ENCODE assay signal across 16 cellular contexts in genomic region chr3:7630925-7631324, GRCh38.
DNase-seq lines count a peak whose midpoint lies in the region; ATAC-seq, FAIRE-seq and TF ChIP-seq lines count a peak whose summit lies in the region.
"Had no signal": no experiment of that assay in that cellular context is flagged by ENCODE, and none has a peak within 500 bp of the region (broad histone marks: within the 10 kb centered on the region; RNA-seq: fewer than 3 reads in every experiment).

No MANE protein-coding gene starts in this region.

- H3K9me3 ChIP-seq in K562 (replicated peaks; ENCODE audit: control insufficient read depth, insufficient read depth, low read depth, low read length) (no peaks in the 10 kb centered on the region; the same call in 1 of the 2 replicates), sigmoid colon (no peaks in the 10 kb centered on the region), mammary epithelial cell (replicated peaks; ENCODE audit: insufficient read depth, low read length) (no peaks in the 10 kb centered on the region)
- H3K9me3 ChIP-seq: Peyer's patch, spleen had no signal

- H4K20me1 ChIP-seq in K562 (replicated peaks; ENCODE audit: control insufficient read depth, insufficient read depth, low read length) = no peaks in the 10 kb centered on the region
- no peaks in the 10 kb centered on the region for H4K20me1 ChIP-seq in mammary epithelial cell (ENCODE audit: insufficient read depth, low read length)

- TF ChIP-seq CTCF in K562 (IDR thresholded peaks at IDR 0.05 in 2 of 3, conservative IDR thresholded peaks at IDR 0.05 in 1 of 3; ENCODE audit: insufficient read depth in 2 of 3, low read depth in 1 of 3, low read length in 3 of 3) = no peak
- no peak for TF ChIP-seq CTCF in sigmoid colon (IDR thresholded peaks at IDR 0.05)
- no peak for TF ChIP-seq CTCF in mammary epithelial cell (conservative IDR thresholded peaks at IDR 0.05 in 1 of 2, IDR thresholded peaks at IDR 0.05 in 1 of 2; ENCODE audit: extremely low read depth in 1 of 2, insufficient read depth in 1 of 2, low read depth in 1 of 2, low read length in 2 of 2)

- intact Hi-C loops in K562 (cut with micrococcal nuclease) = no loop called here
- intact Hi-C loops in sigmoid colon (cut with DNase I) = no loop called here
- intact Hi-C loops in mammary epithelial cell (cut with micrococcal nuclease) = no loop called here

- POLR2A ChIA-PET in K562 (lab: Yijun Ruan, JAX) = no interaction called here

- ATAC-seq in K562 (no peak), HG03196 (IDR thresholded peaks at IDR 0.05; ENCODE audit: unreplicated experiment) (no peak), GM18907 (IDR thresholded peaks at IDR 0.05; ENCODE audit: unreplicated experiment) (no peak)

- no peaks in the 10 kb centered on the region for H3K9me1 ChIP-seq in K562 (ENCODE audit: control insufficient read depth, insufficient read depth, low read length)

- H3K27me3 ChIP-seq in K562 (ENCODE audit: control insufficient read depth in 2 of 2, insufficient read depth in 2 of 2, low read length in 2 of 2) (no peaks in the 10 kb centered on the region), sigmoid colon (no peaks in the 10 kb centered on the region), mammary epithelial cell (ENCODE audit: insufficient read depth, low read length) (no peaks in the 10 kb centered on the region)
- H3K27me3 ChIP-seq: Peyer's patch, spleen had no signal

- 3% methylated on average over 4 of the region's 4 CpGs for WGBS in K562 (ENCODE audit: insufficient coverage, low coverage, missing lambda C conversion rate)
- 44 to 57% methylated on average over 4 of the region's 4 CpGs for WGBS in sigmoid colon, 2 donors
- WGBS in mammary epithelial cell (ENCODE audit: low coverage, missing lambda C conversion rate) = 43% methylated on average over 3 of the region's 4 CpGs

- FAIRE-seq in K562 (lab: Jason Lieb, UNC) = no peak

- no peaks in the 10 kb centered on the region for H3K36me3 ChIP-seq in K562 (ENCODE audit: control insufficient read depth, insufficient read depth, low read length)
- no peaks in the 10 kb centered on the region for H3K36me3 ChIP-seq in sigmoid colon
- no peaks in the 10 kb centered on the region for H3K36me3 ChIP-seq in mammary epithelial cell (ENCODE audit: insufficient read depth, low read length)
- H3K36me3 ChIP-seq: Peyer's patch, spleen had no signal

- in situ Hi-C loops in K562 (cut with MboI) = no loop called here
- in situ Hi-C loops in mammary epithelial cell (cut with MboI; ENCODE audit: low sequenced_read_pairs in 2 of 2) = no loop called here

- DNase-seq in NCI-H146 (lab: John Stamatoyannopoulos, UW) (peak; percentile 34), K562 (ENCODE audit: extremely low read depth in 1 of 4, low spot score in 3 of 4) (peak in 1 of 4 experiments; percentile 16), islet precursor cell (peak; percentile 88), sigmoid colon (peak; percentile 67), T1000 (lab: John Stamatoyannopoulos, UW) (no peak), mammary epithelial cell (no peak)
- DNase-seq: activated CD4-positive, alpha-beta T cell treated with anti-CD3 and anti-CD28 coated beads for 4 hours; activated naive CD4-positive, alpha-beta T cell treated with anti-CD3 and anti-CD28 coated beads, Interleukin-2, amount 50 U/mL, for 16 hours; Calu3; NCI-H187 treated with DMSO at 0.1 percent for 48 hours; Peyer's patch; spleen had no signal

- H3K4me2 ChIP-seq in K562 (ENCODE audit: insufficient read depth, low read length) (no peak overlapping the region), mammary epithelial cell (ENCODE audit: insufficient read depth, low read depth, low read length) (no peak overlapping the region)

- TF ChIP-seq RAD21 in K562 (CRISPR knock-in tag; conservative IDR thresholded peaks at IDR 0.05 in 1 of 2, IDR thresholded peaks at IDR 0.05 in 1 of 2) = peak; percentile 11 to 18; a peak in 1 of 4 replicates

- TF ChIP-seq EP300 in K562 (IDR thresholded peaks at IDR 0.05; ENCODE audit: low read length) (no peak), sigmoid colon (IDR thresholded peaks at IDR 0.05) (no peak)

- dilution Hi-C loops in mammary epithelial cell (cut with HindIII; ENCODE audit: low sequenced_read_pairs) = no loop called here

- H3K27ac ChIP-seq in K562 (ENCODE audit: extremely low read depth, low read depth, low read length) = no peak overlapping the region
- H3K27ac ChIP-seq in sigmoid colon = no peak overlapping the region
- no peak overlapping the region for H3K27ac ChIP-seq in mammary epithelial cell (ENCODE audit: insufficient read depth, low read depth, low read length)
- H3K27ac ChIP-seq: epithelial cell of prostate, Peyer's patch, spleen had no signal

- CTCF ChIA-PET in K562 (lab: Yijun Ruan, JAX; ENCODE audit: low intra/inter-chr PET ratio) (no interaction called here), mammary epithelial cell (lab: Charles Lee; ENCODE audit: low non-redundant PET) (no interaction called here)

- no peak for TF ChIP-seq POLR2A in K562 (conservative IDR thresholded peaks at IDR 0.05)
- no peak for TF ChIP-seq POLR2A in sigmoid colon (IDR thresholded peaks at IDR 0.05)

- BruUV-seq in K562 (replicated peaks; lab: Mats Ljungman, UMichigan) = no TSS peak
- BruUV-seq in mammary epithelial cell (replicated peaks; lab: Mats Ljungman, UMichigan) = no TSS peak

- H2AFZ ChIP-seq in K562 (ENCODE audit: low read depth, low read length) = no peak overlapping the region
- H2AFZ ChIP-seq in mammary epithelial cell (ENCODE audit: low read depth, low read length) = no peak overlapping the region

- H3K4me3 ChIP-seq in K562 = no peak overlapping the region
- H3K4me3 ChIP-seq in sigmoid colon = no peak overlapping the region
- no peak overlapping the region for H3K4me3 ChIP-seq in mammary epithelial cell (replicated peaks in 1 of 3; ENCODE audit: insufficient read depth in 1 of 3, low read depth in 2 of 3, low read length in 3 of 3)
- H3K4me3 ChIP-seq: lung, Peyer's patch, spleen had no signal

- H3K9ac ChIP-seq in K562 (ENCODE audit: insufficient read depth in 1 of 2, low read depth in 2 of 2, low read length in 2 of 2) = no peak overlapping the region
- no peak overlapping the region for H3K9ac ChIP-seq in mammary epithelial cell (ENCODE audit: insufficient read depth, low read length)

- H3K4me1 ChIP-seq in K562 (replicated peaks in 1 of 2; ENCODE audit: control insufficient read depth in 2 of 2, insufficient read depth in 2 of 2, low read length in 2 of 2) = no peaks in the 10 kb centered on the region
- peaks cover 0 to 6% (median 2%) of the 10 kb centered on the region in 4 donors for H3K4me1 ChIP-seq in sigmoid colon
- no peaks in the 10 kb centered on the region for H3K4me1 ChIP-seq in mammary epithelial cell (ENCODE audit: insufficient read depth, low read length)
- H3K4me1 ChIP-seq: Peyer's patch had no signal

- H3K79me2 ChIP-seq in K562 (ENCODE audit: control insufficient read depth, insufficient read depth, low read length) (no peaks in the 10 kb centered on the region), mammary epithelial cell (ENCODE audit: insufficient read depth, low read length) (no peaks in the 10 kb centered on the region)

TF ChIP-seq in K562, 482 proteins besides CTCF, POLR2A, EP300 and RAD21:
- TF ChIP-seq LCOR (CRISPR knock-in tag; IDR thresholded peaks at IDR 0.05) (no peak), ZNF644 (tag; IDR thresholded peaks at IDR 0.05; ENCODE audit: low read depth) (0 out of 2 replicates have a peak, but pooled peaks have one; percentile 66), ZNF121 (CRISPR knock-in tag; conservative IDR thresholded peaks at IDR 0.05) (no peak), ZFP1 (CRISPR knock-in tag; IDR thresholded peaks at IDR 0.05) (no peak), ERF (CRISPR knock-in tag; IDR thresholded peaks at IDR 0.05) (no peak)

Comparison
In these comparisons a context has a peak if more than half of its experiments do, and no peak if none do; other contexts are left out.
1. DNase-seq: peak in NCI-H146 (single experiment), islet precursor cell (single experiment) and sigmoid colon (single experiment); none in T1000 (single experiment) and mammary epithelial cell (single experiment).